20 cellular contexts compared by ENCODE assay signal in genomic region chr5:169098331-169099121, GRCh38.
DNase-seq lines count a peak whose midpoint lies in the region; TF ChIP-seq lines count a peak whose summit lies in the region.
"Had no signal": no experiment of that assay in that cellular context is flagged by ENCODE, and none has a peak within 500 bp of the region (broad histone marks: within the 10 kb centered on the region; RNA-seq: fewer than 3 reads in every experiment).

No MANE protein-coding gene starts in this region.

- no peak overlapping the region for H3K4me3 ChIP-seq in parathyroid adenoma (ENCODE audit: low read depth, low read length)
- no peak overlapping the region for H3K4me3 ChIP-seq in vagina
- H3K4me3 ChIP-seq in testis, result no peak overlapping the region
- H3K4me3 ChIP-seq: GM23248, MG63, SK-N-MC had no signal

- TF ChIP-seq POLR2A in vagina (IDR thresholded peaks at IDR 0.05) (no peak), testis (IDR thresholded peaks at IDR 0.05) (no peak)

- intact Hi-C loops in vagina (cut with DNase I) (no loop called here), testis (cut with DNase I; ENCODE audit: low total_unique reads) (no loop called here)

- peaks cover 55% of the 10 kb centered on the region for H3K4me1 ChIP-seq in parathyroid adenoma
- H3K4me1 ChIP-seq in vagina, result peaks cover 43% of the 10 kb centered on the region
- H3K4me1 ChIP-seq in testis, result no peaks in the 10 kb centered on the region

- TF ChIP-seq CTCF in chondrocyte (IDR thresholded peaks at IDR 0.05) (no peak), parathyroid adenoma (IDR thresholded peaks at IDR 0.05) (no peak), vagina (IDR thresholded peaks at IDR 0.05) (no peak), GM10266 (IDR thresholded peaks at IDR 0.05; ENCODE audit: control insufficient read depth, insufficient read depth, low read depth, missing control alignments) (no peak), testis (IDR thresholded peaks at IDR 0.05) (no peak)

- peaks cover 19% of the 10 kb centered on the region for H3K79me2 ChIP-seq in parathyroid adenoma

- H3K36me3 ChIP-seq in parathyroid adenoma (ENCODE audit: control insufficient read depth, insufficient read depth, low read length) (no peaks in the 10 kb centered on the region), vagina (no peaks in the 10 kb centered on the region), testis (ENCODE audit: low read depth, missing control alignments) (no peaks in the 10 kb centered on the region)
- H3K36me3 ChIP-seq: BE2C, MG63 had no signal

- H3K4me3 Mint-ChIP-seq in chondrocyte (ENCODE audit: unreplicated experiment), result no peak overlapping the region
- H3K4me3 Mint-ChIP-seq: CD4-positive, CD25-positive, alpha-beta regulatory T cell had no signal

- H3K4me2 ChIP-seq in parathyroid adenoma (ENCODE audit: low read length), result no peak overlapping the region

- peaks cover 73% of the 10 kb centered on the region for H3K4me1 Mint-ChIP-seq in chondrocyte (ENCODE audit: low read depth)
- H3K4me1 Mint-ChIP-seq: CD4-positive, CD25-positive, alpha-beta regulatory T cell had no signal

- peak overlapping the region; percentile 71 for H3K27ac ChIP-seq in parathyroid adenoma
- H3K27ac ChIP-seq in vagina, result peak overlapping the region; percentile 44
- no peak overlapping the region for H3K27ac ChIP-seq in testis
- H3K27ac ChIP-seq: GM23248, SK-N-MC had no signal

- no peaks in the 10 kb centered on the region for H3K9me3 ChIP-seq in parathyroid adenoma (ENCODE audit: control insufficient read depth, low read length)
- H3K9me3 ChIP-seq in vagina, result no peaks in the 10 kb centered on the region
- no peaks in the 10 kb centered on the region for H3K9me3 ChIP-seq in testis
- H3K9me3 ChIP-seq: BE2C, MG63 had no signal

- 75 to 78% methylated on average over 12 of the region's 12 CpGs for WGBS in testis, 2 donors

- H2AFZ ChIP-seq in parathyroid adenoma, result no peak overlapping the region
- H2AFZ ChIP-seq: GM23248 had no signal

- H3K27ac Mint-ChIP-seq in chondrocyte (ENCODE audit: unreplicated experiment), result peak overlapping the region; percentile 69
- H3K27ac Mint-ChIP-seq: CD4-positive, CD25-positive, alpha-beta regulatory T cell had no signal

- H3K9ac ChIP-seq in parathyroid adenoma, result no peak overlapping the region
- H3K9ac ChIP-seq: GM23248 had no signal

- H3K27me3 Mint-ChIP-seq in chondrocyte (ENCODE audit: low read depth), result no peaks in the 10 kb centered on the region
- H3K27me3 Mint-ChIP-seq: CD4-positive, CD25-positive, alpha-beta regulatory T cell had no signal

- no peaks in the 10 kb centered on the region for H3K9me3 Mint-ChIP-seq in chondrocyte (ENCODE audit: low read depth)
- H3K9me3 Mint-ChIP-seq: CD4-positive, CD25-positive, alpha-beta regulatory T cell had no signal

- DNase-seq in ELF-1 (ENCODE audit: low read depth, low spot score) (peak; percentile 66), chondrocyte (ENCODE audit: low spot score) (no peak), vagina (ENCODE audit: extremely low spot score in 2 of 2) (no peak), GM10266 (ENCODE audit: extremely low spot score) (no peak), testis (no peak)
- DNase-seq in stimulated activated CD4-positive, alpha-beta T cell treated with anti-CD3 and anti-CD28 coated beads, Interleukin-1b, Interleukin-23, amount 100 ng/mL, for 48 hours, result no peak
- DNase-seq: BE2C; CD4-positive, CD25-positive, alpha-beta regulatory T cell; COR-L47; DMS 273 treated with DMSO at 0.1 percent for 48 hours; DND-41; GM23248; HCEC 1CT; MG63; NCI-H1417; NCI-H187; NCI-H526; SW 1271 had no signal

- H3K36me3 Mint-ChIP-seq in chondrocyte (ENCODE audit: low read depth), result no peaks in the 10 kb centered on the region
- H3K36me3 Mint-ChIP-seq: CD4-positive, CD25-positive, alpha-beta regulatory T cell had no signal

- H3K27me3 ChIP-seq in parathyroid adenoma (ENCODE audit: control insufficient read depth, insufficient read depth, low read length) (no peaks in the 10 kb centered on the region), vagina (no peaks in the 10 kb centered on the region), testis (no peaks in the 10 kb centered on the region)
- H3K27me3 ChIP-seq: BE2C, MG63 had no signal

Comparison
In these comparisons a context has a peak if more than half of its experiments do, and no peak if none do; other contexts are left out.
1. H3K27ac ChIP-seq: peak in parathyroid adenoma (single experiment) and vagina (single experiment); none in testis (0 of 2).